In the genomic region with DNA sequence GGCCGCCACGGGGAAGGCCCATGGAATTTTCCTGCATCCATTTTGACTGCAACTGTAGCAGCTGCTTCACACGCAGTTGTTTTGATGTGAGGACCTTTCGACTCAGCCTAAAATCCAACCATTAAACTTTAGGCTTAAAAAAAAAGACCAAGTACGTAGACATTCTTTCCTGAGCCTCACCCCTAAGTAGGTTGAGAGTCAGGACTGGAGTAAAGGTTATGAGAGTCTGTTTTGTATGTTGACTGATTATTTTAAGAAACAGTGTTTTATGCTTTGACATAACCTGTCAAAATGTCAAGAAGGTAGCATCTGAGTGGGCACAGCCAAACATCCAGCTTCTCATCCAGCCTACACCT, we compare ENCODE assay signal across 2 cellular contexts.
TF ChIP-seq lines count a peak whose summit lies in the region.

No MANE protein-coding gene starts in this region.

TF ChIP-seq in Ishikawa, 13 proteins besides CTCF, POLR2A, EP300 and RAD21:
- TF ChIP-seq, protein P1, sequence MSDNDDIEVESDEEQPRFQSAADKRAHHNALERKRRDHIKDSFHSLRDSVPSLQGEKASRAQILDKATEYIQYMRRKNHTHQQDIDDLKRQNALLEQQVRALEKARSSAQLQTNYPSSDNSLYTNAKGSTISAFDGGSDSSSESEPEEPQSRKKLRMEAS (IDR thresholded peaks at IDR 0.05): 0 out of 2 replicates have a peak, but pooled peaks have one; percentile 5
- TF ChIP-seq, protein P2, sequence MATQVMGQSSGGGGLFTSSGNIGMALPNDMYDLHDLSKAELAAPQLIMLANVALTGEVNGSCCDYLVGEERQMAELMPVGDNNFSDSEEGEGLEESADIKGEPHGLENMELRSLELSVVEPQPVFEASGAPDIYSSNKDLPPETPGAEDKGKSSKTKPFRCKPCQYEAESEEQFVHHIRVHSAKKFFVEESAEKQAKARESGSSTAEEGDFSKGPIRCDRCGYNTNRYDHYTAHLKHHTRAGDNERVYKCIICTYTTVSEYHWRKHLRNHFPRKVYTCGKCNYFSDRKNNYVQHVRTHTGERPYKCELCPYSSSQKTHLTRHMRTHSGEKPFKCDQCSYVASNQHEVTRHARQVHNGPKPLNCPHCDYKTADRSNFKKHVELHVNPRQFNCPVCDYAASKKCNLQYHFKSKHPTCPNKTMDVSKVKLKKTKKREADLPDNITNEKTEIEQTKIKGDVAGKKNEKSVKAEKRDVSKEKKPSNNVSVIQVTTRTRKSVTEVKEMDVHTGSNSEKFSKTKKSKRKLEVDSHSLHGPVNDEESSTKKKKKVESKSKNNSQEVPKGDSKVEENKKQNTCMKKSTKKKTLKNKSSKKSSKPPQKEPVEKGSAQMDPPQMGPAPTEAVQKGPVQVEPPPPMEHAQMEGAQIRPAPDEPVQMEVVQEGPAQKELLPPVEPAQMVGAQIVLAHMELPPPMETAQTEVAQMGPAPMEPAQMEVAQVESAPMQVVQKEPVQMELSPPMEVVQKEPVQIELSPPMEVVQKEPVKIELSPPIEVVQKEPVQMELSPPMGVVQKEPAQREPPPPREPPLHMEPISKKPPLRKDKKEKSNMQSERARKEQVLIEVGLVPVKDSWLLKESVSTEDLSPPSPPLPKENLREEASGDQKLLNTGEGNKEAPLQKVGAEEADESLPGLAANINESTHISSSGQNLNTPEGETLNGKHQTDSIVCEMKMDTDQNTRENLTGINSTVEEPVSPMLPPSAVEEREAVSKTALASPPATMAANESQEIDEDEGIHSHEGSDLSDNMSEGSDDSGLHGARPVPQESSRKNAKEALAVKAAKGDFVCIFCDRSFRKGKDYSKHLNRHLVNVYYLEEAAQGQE (IDR thresholded peaks at IDR 0.05; ENCODE audit: low read depth): no peak
- TF ChIP-seq ZBTB7A (IDR thresholded peaks at IDR 0.05; ENCODE audit: low read depth) (no peak), FOXM1 (IDR thresholded peaks at IDR 0.05; ENCODE audit: borderline replicate concordance, low read depth) (no peak), CREB1 (IDR thresholded peaks at IDR 0.05; ENCODE audit: low read depth) (no peak), YY1 (IDR thresholded peaks at IDR 0.05; ENCODE audit: low read depth) (no peak), TCF12 (IDR thresholded peaks at IDR 0.05; ENCODE audit: low read depth) (no peak), CEBPB (IDR thresholded peaks at IDR 0.05) (no peak), TEAD4 (IDR thresholded peaks at IDR 0.05) (no peak)

TF ChIP-seq in H1, 55 proteins besides CTCF, POLR2A, EP300 and RAD21 (continued from another document):
- TF ChIP-seq SIN3A (conservative IDR thresholded peaks at IDR 0.05 in 1 of 2, IDR thresholded peaks at IDR 0.05 in 1 of 2; ENCODE audit: low read depth in 1 of 2, low read length in 2 of 2): no peak
- TF ChIP-seq SIX5 (IDR thresholded peaks at IDR 0.05; ENCODE audit: low read depth, low read length): no peak
- TF ChIP-seq HDAC6 (IDR thresholded peaks at IDR 0.05; ENCODE audit: low read depth, low read length): no peak
- TF ChIP-seq SUZ12 (IDR thresholded peaks at IDR 0.05; ENCODE audit: low read length): no peak
- TF ChIP-seq EGR1 (IDR thresholded peaks at IDR 0.05; ENCODE audit: borderline replicate concordance, low read depth, low read length): no peak
- no peak for TF ChIP-seq RFX5 (IDR thresholded peaks at IDR 0.05; ENCODE audit: borderline replicate concordance, low read depth, low read length)
- no peak for TF ChIP-seq RXRA (IDR thresholded peaks at IDR 0.05; ENCODE audit: insufficient read depth, low read depth, low read length)
- TF ChIP-seq CBX8 (IDR thresholded peaks at IDR 0.05; ENCODE audit: borderline replicate concordance, low read depth, low read length): no peak
- no peak for TF ChIP-seq CTBP2 (IDR thresholded peaks at IDR 0.05; ENCODE audit: borderline replicate concordance, insufficient read depth, insufficient read length, low read length)
- no peak for TF ChIP-seq KDM1A (IDR thresholded peaks at IDR 0.05; ENCODE audit: borderline replicate concordance, low read length)
- TF ChIP-seq TEAD4 (IDR thresholded peaks at IDR 0.05; ENCODE audit: low read depth, low read length): no peak
- TF ChIP-seq YY1 (IDR thresholded peaks at IDR 0.05; ENCODE audit: low read depth, low read length): no peak
- TF ChIP-seq, protein P3, sequence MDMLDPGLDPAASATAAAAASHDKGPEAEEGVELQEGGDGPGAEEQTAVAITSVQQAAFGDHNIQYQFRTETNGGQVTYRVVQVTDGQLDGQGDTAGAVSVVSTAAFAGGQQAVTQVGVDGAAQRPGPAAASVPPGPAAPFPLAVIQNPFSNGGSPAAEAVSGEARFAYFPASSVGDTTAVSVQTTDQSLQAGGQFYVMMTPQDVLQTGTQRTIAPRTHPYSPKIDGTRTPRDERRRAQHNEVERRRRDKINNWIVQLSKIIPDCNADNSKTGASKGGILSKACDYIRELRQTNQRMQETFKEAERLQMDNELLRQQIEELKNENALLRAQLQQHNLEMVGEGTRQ (IDR thresholded peaks at IDR 0.05; ENCODE audit: low read length): no peak
- no peak for TF ChIP-seq RBBP5 (IDR thresholded peaks at IDR 0.05; ENCODE audit: borderline replicate concordance, low read depth, low read length)
TF ChIP-seq in H1: peak in this region for 0.
